In genomic region chr22:50613291-50613981, GRCh38 we compare ENCODE assay signal across 12 cellular contexts. TPM values are rescaled to one million over a fixed set of nuclear protein-coding genes. Genes with fewer than 3 reads are reported as not detected.
DNase-seq lines count a peak whose midpoint lies in the region; ATAC-seq, FAIRE-seq and TF ChIP-seq lines count a peak whose summit lies in the region.
"Had no signal": no experiment of that assay in that cellular context is flagged by ENCODE, and none has a peak within 500 bp of the region (broad histone marks: within the 10 kb centered on the region; RNA-seq: fewer than 3 reads in every experiment).

No MANE protein-coding gene starts in this region.

- H3K4me3 ChIP-seq in Panc1 (ENCODE audit: low read depth in 2 of 2, low read length in 2 of 2) (no peak overlapping the region), small intestine (ENCODE audit: low read depth in 1 of 2, low read length in 2 of 2) (no peak overlapping the region)

- no peak for FAIRE-seq in small intestine (lab: Jason Lieb, UNC)
- FAIRE-seq: A204.1, endometrium, islet of Langerhans had no signal

- POLR2A ChIA-PET in Panc1 (lab: Charles Lee), result no interaction called here

- BruUV-seq in Panc1 (replicated peaks; lab: Mats Ljungman, UMichigan), result no TSS peak

- 16 to 56% (median 35%) methylated on average over 22 of the region's 22 CpGs for WGBS in small intestine, 3 donors

- no peak for TF ChIP-seq CTCF in Panc1 (IDR thresholded peaks at IDR 0.05)

- CTCF ChIA-PET in Panc1 (lab: Charles Lee), result no interaction called here

- intact Hi-C loops in Panc1 (cut with micrococcal nuclease; ENCODE audit: unreplicated experiment), result no loop called here
- intact Hi-C loops in left cardiac atrium (cut with DNase I), result loop anchor here in 1 of 2 donors (10.0 kb wide), 1 partner anchor 69 kb away; the partner anchor contains the start of gene KLHDC7B

- no peaks in the 10 kb centered on the region for H3K27me3 ChIP-seq in Panc1 (ENCODE audit: control insufficient read depth, insufficient read depth, low read length)
- H3K27me3 ChIP-seq in small intestine (ENCODE audit: control insufficient read depth in 2 of 2, insufficient read depth in 2 of 2, low read length in 2 of 2), result no peaks in the 10 kb centered on the region

- H3K27ac ChIP-seq in Panc1 (ENCODE audit: low read length) (no peak overlapping the region), small intestine (ENCODE audit: low read depth in 1 of 2, low read length in 1 of 2) (peak overlapping the region; percentile 85 to 94)

- DNase-seq in NCI-H1092 (lab: John Stamatoyannopoulos, UW) (peak; percentile 12), NCI-H1092 treated with DMSO at 0.1 percent for 48 hours (lab: John Stamatoyannopoulos, UW) (no peak), Panc1 (ENCODE audit: low read depth, low spot score) (no peak), left cardiac atrium (no peak), small intestine (peak; percentile 96)
- DNase-seq: NCI-H1105 treated with DMSO at 0.1 percent for 48 hours had no signal

- peak; percentile 76 for ATAC-seq in Panc1
- peak; percentile 54 to 84 for ATAC-seq in left cardiac atrium
- no peak for ATAC-seq in HG03039 (IDR thresholded peaks at IDR 0.05; ENCODE audit: unreplicated experiment)
- ATAC-seq in HG03175 (IDR thresholded peaks at IDR 0.05; ENCODE audit: unreplicated experiment), result no peak
- no peak for ATAC-seq in HG02870 (IDR thresholded peaks at IDR 0.05; ENCODE audit: unreplicated experiment)

- no peaks in the 10 kb centered on the region for H3K36me3 ChIP-seq in Panc1 (ENCODE audit: control insufficient read depth, insufficient read depth, low read length)
- H3K36me3 ChIP-seq in small intestine (ENCODE audit: control insufficient read depth in 2 of 2, insufficient read depth in 2 of 2, low read length in 2 of 2), result no peaks in the 10 kb centered on the region

- in situ Hi-C loops in Panc1 (cut with HindIII; ENCODE audit: low pct_unique_long_range_greater_than_20kb, low sequenced_read_pairs), result no loop called here

- H3K9me3 ChIP-seq in Panc1 (ENCODE audit: control insufficient read depth, insufficient read depth, low read depth, low read length) (no peaks in the 10 kb centered on the region), small intestine (ENCODE audit: control insufficient read depth, low read depth) (no peaks in the 10 kb centered on the region)

- H3K4me1 ChIP-seq in Panc1 (ENCODE audit: control insufficient read depth, insufficient read depth, low read length) (peaks cover 7% of the 10 kb centered on the region; the same call in 1 of the 2 replicates), small intestine (ENCODE audit: control insufficient read depth in 2 of 2, insufficient read depth in 1 of 2, low read depth in 1 of 2, low read length in 1 of 2) (no peaks in the 10 kb centered on the region)

RNA-seq across cellular contexts. Expression of gene MAPK8IP2, which starts 12.8 kb away (rescaled TPM):
- total RNA-seq in Panc1 (2021; ENCODE audit: unreplicated experiment) (38.4 TPM), left cardiac atrium (1 to 10 TPM in 1 of 2 donors, under 1 TPM in 1; 0.42 to 1.1 TPM)
- polyA plus RNA-seq in Panc1 (2012; ENCODE audit: insufficient read length), result 40.2 TPM
- polyA plus RNA-seq in small intestine, result 1 to 10 TPM in 1 of 3 donors, under 1 TPM in 2; 0.22 to 3.5 (median 0.27) TPM

RNA-seq across cellular contexts. Expression of gene ARSA, which starts 14.5 kb away (rescaled TPM):
- total RNA-seq in Panc1 (2021; ENCODE audit: unreplicated experiment) (43.8 TPM), left cardiac atrium (10 to 100 TPM; 27.0 to 32.5 TPM)
- polyA plus RNA-seq in Panc1 (2012; ENCODE audit: insufficient read length), result 39.5 TPM
- polyA plus RNA-seq in small intestine, result 10 to 100 TPM; 28.2 to 85.9 (median 79.8) TPM

RNA-seq across cellular contexts. Expression of gene CHKB, which starts 30.8 kb away (rescaled TPM):
- total RNA-seq in Panc1 (2021; ENCODE audit: unreplicated experiment) (43.5 TPM), left cardiac atrium (10 to 100 TPM; 31.6 to 35.3 TPM)
- polyA plus RNA-seq in Panc1 (2012; ENCODE audit: insufficient read length), result 33.1 TPM
- polyA plus RNA-seq in small intestine, result 100 to 1,000 TPM in 2 of 3 donors, 10 to 100 TPM in 1; 61.2 to 371 (median 336) TPM

RNA-seq across cellular contexts. Expression of gene CPT1B, which starts 35.2 kb away (rescaled TPM):
- total RNA-seq in Panc1 (2021; ENCODE audit: unreplicated experiment) (18.4 TPM), left cardiac atrium (100 to 1,000 TPM; 201 to 269 TPM)
- polyA plus RNA-seq in Panc1 (2012; ENCODE audit: insufficient read length), result 19.9 TPM
- 100 to 1,000 TPM in 1 of 3 donors, 10 to 100 TPM in 2; 14.6 to 115 (median 54.3) TPM for polyA plus RNA-seq in small intestine

RNA-seq across cellular contexts. Expression of gene SYCE3, which starts 50.7 kb away (rescaled TPM):
- not detected for total RNA-seq in Panc1 (2021; ENCODE audit: unreplicated experiment)
- 1.7 TPM for polyA plus RNA-seq in Panc1 (2012; ENCODE audit: insufficient read length)
- total RNA-seq in left cardiac atrium, result not detected
- polyA plus RNA-seq in small intestine, result under 1 TPM in 1 of 3 donors, not detected in 2; 0.33 TPM

Comparison
In these comparisons a context has a peak if more than half of its experiments do, and no peak if none do; other contexts are left out.
1. DNase-seq: peak in NCI-H1092 (single experiment) and small intestine (single experiment); none in NCI-H1092 treated with DMSO at 0.1 percent for 48 hours (single experiment), Panc1 (single experiment) and left cardiac atrium (single experiment).
2. ATAC-seq: peak in Panc1 (single experiment) and left cardiac atrium (2 of 2); none in HG03039 (single experiment), HG03175 (single experiment) and HG02870 (single experiment).
3. RNA of gene MAPK8IP2, which starts 12.8 kb away (total RNA-seq): 38.4 TPM in Panc1 (single experiment); 0.42 to 1.1 TPM in left cardiac atrium; every median in the first group is over 10 times any median in the second.